Comparison of ENCODE assay signal across 9 cellular contexts in genomic region chr9:129317179-129318011, GRCh38.
DNase-seq lines count a peak whose midpoint lies in the region; ATAC-seq and TF ChIP-seq lines count a peak whose summit lies in the region.
"Had no signal": no experiment of that assay in that cellular context is flagged by ENCODE, and none has a peak within 500 bp of the region (broad histone marks: within the 10 kb centered on the region; RNA-seq: fewer than 3 reads in every experiment).

No MANE protein-coding gene starts in this region.

- H3K27me3 Mint-ChIP-seq in glutamatergic neuron (ENCODE audit: unreplicated experiment) (no peaks in the 10 kb centered on the region), T-helper 17 cell (peaks cover 2% of the 10 kb centered on the region), progenitor cell of endocrine pancreas (no peaks in the 10 kb centered on the region)

- H3K9me3 Mint-ChIP-seq in glutamatergic neuron (ENCODE audit: unreplicated experiment) (peaks cover 4% of the 10 kb centered on the region), progenitor cell of endocrine pancreas (ENCODE audit: low read depth) (no peaks in the 10 kb centered on the region)
- H3K9me3 Mint-ChIP-seq in stimulated activated effector memory CD8-positive, alpha-beta T cell treated with anti-CD3 and anti-CD28 coated beads, Interleukin-12 subunit alpha, Interleukin-12 subunit beta, amount 100 ng/mL, for 72 hours = no peaks in the 10 kb centered on the region

- H3K4me3 Mint-ChIP-seq in glutamatergic neuron (ENCODE audit: unreplicated experiment) (no peak overlapping the region), T-helper 17 cell (no peak overlapping the region), progenitor cell of endocrine pancreas (ENCODE audit: low read depth) (no peak overlapping the region)
- no peak overlapping the region for H3K4me3 Mint-ChIP-seq in stimulated activated effector memory CD8-positive, alpha-beta T cell treated with anti-CD3 and anti-CD28 coated beads, Interleukin-12 subunit alpha, Interleukin-12 subunit beta, amount 100 ng/mL, for 72 hours

- ATAC-seq in stimulated activated effector memory CD8-positive, alpha-beta T cell treated with anti-CD3 and anti-CD28 coated beads, Interleukin-12 subunit alpha, Interleukin-12 subunit beta, amount 100 ng/mL, for 72 hours = no peak
- ATAC-seq in T-helper 17 cell = no peak

- H3K27ac Mint-ChIP-seq in glutamatergic neuron (ENCODE audit: unreplicated experiment) (no peak overlapping the region), T-helper 17 cell (no peak overlapping the region), progenitor cell of endocrine pancreas (no peak overlapping the region)
- H3K27ac Mint-ChIP-seq in stimulated activated effector memory CD8-positive, alpha-beta T cell treated with anti-CD3 and anti-CD28 coated beads, Interleukin-12 subunit alpha, Interleukin-12 subunit beta, amount 100 ng/mL, for 72 hours = peak overlapping the region; percentile 54

- no peaks in the 10 kb centered on the region for H3K36me3 Mint-ChIP-seq in glutamatergic neuron (ENCODE audit: unreplicated experiment)
- H3K36me3 Mint-ChIP-seq in stimulated activated effector memory CD8-positive, alpha-beta T cell treated with anti-CD3 and anti-CD28 coated beads, Interleukin-12 subunit alpha, Interleukin-12 subunit beta, amount 100 ng/mL, for 72 hours = no peaks in the 10 kb centered on the region
- no peaks in the 10 kb centered on the region for H3K36me3 Mint-ChIP-seq in T-helper 17 cell (ENCODE audit: low read depth)
- H3K36me3 Mint-ChIP-seq in progenitor cell of endocrine pancreas (ENCODE audit: insufficient read depth) = no peaks in the 10 kb centered on the region

- TF ChIP-seq CTCF in glutamatergic neuron (IDR thresholded peaks at IDR 0.05; ENCODE audit: partially characterized antibody, unreplicated experiment) (no peak), progenitor cell of endocrine pancreas (IDR thresholded peaks at IDR 0.05; ENCODE audit: unreplicated experiment) (no peak)

- no peaks in the 10 kb centered on the region for H3K9me3 ChIP-seq in T-helper 17 cell (ENCODE audit: control insufficient read depth, low read length, poor library complexity, severe bottlenecking)

- peaks cover 18% of the 10 kb centered on the region for H3K4me1 Mint-ChIP-seq in glutamatergic neuron (ENCODE audit: low read depth, unreplicated experiment)
- peaks cover 20% of the 10 kb centered on the region for H3K4me1 Mint-ChIP-seq in stimulated activated effector memory CD8-positive, alpha-beta T cell treated with anti-CD3 and anti-CD28 coated beads, Interleukin-12 subunit alpha, Interleukin-12 subunit beta, amount 100 ng/mL, for 72 hours
- H3K4me1 Mint-ChIP-seq in T-helper 17 cell = peaks cover 9% of the 10 kb centered on the region
- peaks cover 15% of the 10 kb centered on the region for H3K4me1 Mint-ChIP-seq in progenitor cell of endocrine pancreas (ENCODE audit: low read depth)

- peak; percentile 41 for DNase-seq in NCI-H2227 (lab: John Stamatoyannopoulos, UW; ENCODE audit: unreplicated experiment)
- DNase-seq in NCI-H2227 treated with DMSO at 0.1 percent for 48 hours (lab: John Stamatoyannopoulos, UW) = no peak
- peak; percentile 37 for DNase-seq in SK-MEL-5 (ENCODE audit: low read depth, low spot score)
- DNase-seq in glutamatergic neuron = peak; percentile 57
- DNase-seq in stimulated activated effector memory CD8-positive, alpha-beta T cell treated with anti-CD3 and anti-CD28 coated beads, Interleukin-12 subunit alpha, Interleukin-12 subunit beta, amount 100 ng/mL, for 72 hours (ENCODE audit: low spot score in 2 of 2) = no peak
- no peak for DNase-seq in T-helper 17 cell
- DNase-seq in progenitor cell of endocrine pancreas (ENCODE audit: low spot score, unreplicated experiment) = no peak
- DNase-seq in NCI-H187 (lab: John Stamatoyannopoulos, UW) = no peak
- DNase-seq: T-helper 9 cell had no signal

- in situ Hi-C loops in SK-MEL-5 (cut with HindIII; ENCODE audit: low pct_unique_long_range_greater_than_20kb, low sequenced_read_pairs) = no loop called here

Comparison
In these comparisons a context has a peak if more than half of its experiments do, and no peak if none do; other contexts are left out.
1. DNase-seq: peak in NCI-H2227 (single experiment), SK-MEL-5 (single experiment) and glutamatergic neuron (single experiment); none in NCI-H2227 treated with DMSO at 0.1 percent for 48 hours (single experiment), stimulated activated effector memory CD8-positive, alpha-beta T cell treated with anti-CD3 and anti-CD28 coated beads, Interleukin-12 subunit alpha, Interleukin-12 subunit beta, amount 100 ng/mL, for 72 hours (0 of 2), T-helper 17 cell (0 of 3), progenitor cell of endocrine pancreas (single experiment) and NCI-H187 (0 of 2).